8 cellular contexts compared by ENCODE assay signal in genomic region chr4:2469192-2469984, GRCh38. TPM values are rescaled to one million over a fixed set of nuclear protein-coding genes. Genes with fewer than 3 reads are reported as not detected.
A peak's percentile ranks its signal among the peaks of the same experiment; 100 is the strongest.
DNase-seq lines count a peak whose midpoint lies in the region; ATAC-seq and TF ChIP-seq lines count a peak whose summit lies in the region.

No MANE protein-coding gene starts in this region.

- H3K4me1 Mint-ChIP-seq in T-helper 17 cell (peaks cover 31% of the 10 kb centered on the region), immature natural killer cell (peaks cover 55 to 69% of the 10 kb centered on the region in 2 donors)

- no peaks in the 10 kb centered on the region for H3K9me3 Mint-ChIP-seq in immature natural killer cell

- no peaks in the 10 kb centered on the region for H3K27me3 Mint-ChIP-seq in T-helper 17 cell
- peaks cover 16 to 28% (median 20%) of the 10 kb centered on the region in 3 donors for H3K27me3 Mint-ChIP-seq in immature natural killer cell (ENCODE audit: low read depth in 3 of 3)

- H3K36me3 Mint-ChIP-seq in T-helper 17 cell (ENCODE audit: low read depth) = no peaks in the 10 kb centered on the region
- H3K36me3 Mint-ChIP-seq in immature natural killer cell = peaks cover 0 to 12% (median 11%) of the 10 kb centered on the region in 3 donors

- peak; percentile 39 for ATAC-seq in GM19372 (IDR thresholded peaks at IDR 0.05; ENCODE audit: low read depth, unreplicated experiment)
- peak; percentile 50 for ATAC-seq in HG03460 (IDR thresholded peaks at IDR 0.05; ENCODE audit: unreplicated experiment)
- ATAC-seq in T-helper 17 cell = peak; percentile 66

- DNase-seq in COLO668 (lab: John Stamatoyannopoulos, UW; ENCODE audit: unreplicated experiment) (peak; percentile 68), T-helper 17 cell (peak; percentile 65 to 70 (median 65)), astrocyte of the cerebellum (ENCODE audit: low read depth) (no peak), immature natural killer cell (peak; percentile 78 to 80 (median 80)), NCI-H2196 (lab: John Stamatoyannopoulos, UW; ENCODE audit: unreplicated experiment) (no peak)
- DNase-seq in stimulated activated CD4-positive, alpha-beta T cell treated with anti-CD3 and anti-CD28 coated beads, Interleukin-1b, Interleukin-23, amount 100 ng/mL, for 1 hour (ENCODE audit: low read depth in 2 of 2) = peak; percentile 39 to 45

- H3K9me3 ChIP-seq in T-helper 17 cell (ENCODE audit: control insufficient read depth, low read length, poor library complexity, severe bottlenecking) = no peaks in the 10 kb centered on the region

- in situ Hi-C loops in astrocyte of the cerebellum (cut with HindIII; ENCODE audit: low sequenced_read_pairs) = no loop called here

- peak overlapping the region; percentile 96 for H3K4me3 Mint-ChIP-seq in T-helper 17 cell
- H3K4me3 Mint-ChIP-seq in immature natural killer cell = peak overlapping the region; percentile 87 to 97 (median 96)

- H3K4me3 ChIP-seq in astrocyte of the cerebellum (ENCODE audit: low read depth, low read length) = peak overlapping the region; percentile 99

- no peak for TF ChIP-seq CTCF in astrocyte of the cerebellum (IDR thresholded peaks at IDR 0.05; ENCODE audit: low read depth, low read length, missing control alignments)

- H3K27ac Mint-ChIP-seq in T-helper 17 cell (peak overlapping the region; percentile 97), immature natural killer cell (peak overlapping the region; percentile 97 to 98 (median 98))

RNA-seq across cellular contexts. Expression of gene RNF4, which starts 0.5 kb away (rescaled TPM):
- total RNA-seq in T-helper 17 cell = 100 to 1,000 TPM; 102 to 117 TPM
- polyA plus RNA-seq in immature natural killer cell = 100 to 1,000 TPM in 1 of 3 donors, 10 to 100 TPM in 2; 48.0 to 116 (median 48.2) TPM

RNA-seq across cellular contexts. Expression of gene CFAP99, which starts 50.6 kb away (rescaled TPM):
- under 1 TPM; 0.32 to 0.63 TPM for total RNA-seq in T-helper 17 cell
- polyA plus RNA-seq in immature natural killer cell = not detected

RNA-seq across cellular contexts. Expression of gene ZFYVE28, which starts 50.9 kb away (rescaled TPM):
- 10 to 100 TPM; 49.4 to 63.6 TPM for total RNA-seq in T-helper 17 cell
- 10 to 100 TPM; 11.9 to 17.5 (median 14.4) TPM for polyA plus RNA-seq in immature natural killer cell

Comparison
In these comparisons a context has a peak if more than half of its experiments do, and no peak if none do; other contexts are left out.
1. DNase-seq: peak in COLO668 (single experiment), T-helper 17 cell (3 of 3), immature natural killer cell (3 of 3) and stimulated activated CD4-positive, alpha-beta T cell treated with anti-CD3 and anti-CD28 coated beads, Interleukin-1b, Interleukin-23, amount 100 ng/mL, for 1 hour (2 of 2); none in astrocyte of the cerebellum (single experiment) and NCI-H2196 (single experiment).
2. Peak in every context shown above with its lines, with median percentiles within 50 percentile points of each other: ATAC-seq.